In genomic region chr18:32930695-32931301, GRCh38 we compare ENCODE assay signal across 8 cellular contexts.
DNase-seq lines count a peak whose midpoint lies in the region; ATAC-seq and TF ChIP-seq lines count a peak whose summit lies in the region.

No MANE protein-coding gene starts in this region.

- CTCF ChIA-PET in activated B cell treated with CpG ODN at 0.5 μM for 24 hours (lab: Charles Lee): interaction anchor here (0.6 to 3.3 kb wide), 4 partner anchors 211 to 350 kb away, joined by 3 to 27 read pairs (median 3); no protein-coding TSS in a partner anchor
- CTCF ChIA-PET in activated CD4-positive, alpha-beta memory T cell treated with anti-CD3 and anti-CD28 coated beads, Interleukin-2, amount 10 ng/mL, durations not matched to agents 7 days and 5 days (lab: Charles Lee): no interaction called here

- H3K27me3 Mint-ChIP-seq in activated B cell treated with CpG ODN at 0.5 μM for 24 hours: peaks cover 2% of the 10 kb centered on the region
- H3K27me3 Mint-ChIP-seq in memory B cell: peaks cover 1% of the 10 kb centered on the region
- no peaks in the 10 kb centered on the region for H3K27me3 Mint-ChIP-seq in activated CD4-positive, alpha-beta memory T cell treated with anti-CD3 and anti-CD28 coated beads, Interleukin-2, amount 10 ng/mL, durations not matched to agents 7 days and 5 days

- POLR2A ChIA-PET in activated B cell treated with CpG ODN at 0.5 μM for 24 hours (lab: Charles Lee): interaction anchor here (0.7 kb wide), 1 partner anchor 217 kb away, joined by 3 read pairs; no protein-coding TSS in a partner anchor
- POLR2A ChIA-PET in activated CD4-positive, alpha-beta memory T cell treated with anti-CD3 and anti-CD28 coated beads, Interleukin-2, amount 10 ng/mL, durations not matched to agents 7 days and 5 days (lab: Charles Lee): no interaction called here

- DNase-seq in ACHN (peak; percentile 55), NCI-H1417 treated with DMSO at 0.1 percent for 48 hours (lab: John Stamatoyannopoulos, UW) (peak; percentile 5), activated B cell treated with CpG ODN at 0.5 μM for 24 hours (no peak), memory B cell (ENCODE audit: low spot score in 2 of 2) (peak in 1 of 2 donors; percentile 20), NCI-H128 (lab: John Stamatoyannopoulos, UW; ENCODE audit: unreplicated experiment) (no peak)
- no peak for DNase-seq in activated CD4-positive, alpha-beta memory T cell treated with anti-CD3 and anti-CD28 coated beads, Interleukin-2, amount 10 ng/mL, durations not matched to agents 7 days and 5 days

- ATAC-seq in GM18519 (IDR thresholded peaks at IDR 0.05; ENCODE audit: low FRiP score, unreplicated experiment) (peak; percentile 99), HG02884 (IDR thresholded peaks at IDR 0.05; ENCODE audit: unreplicated experiment) (peak; percentile 100), activated B cell treated with CpG ODN at 0.5 μM for 24 hours (ENCODE audit: low read depth) (peak; percentile 100), memory B cell (ENCODE audit: low read depth) (peak; percentile 92)

- intact Hi-C loops in activated B cell treated with CpG ODN at 0.5 μM for 24 hours (cut with micrococcal nuclease): loop anchor here (1.0 to 2.0 kb wide), 4 partner anchors 10 to 772 kb away; no protein-coding TSS in a partner anchor

- in situ Hi-C loops in ACHN (cut with HindIII; ENCODE audit: low pct_ligation_motif_present, low pct_unique_long_range_greater_than_20kb, low sequenced_read_pairs): no loop called here

- H3K36me3 Mint-ChIP-seq in activated B cell treated with CpG ODN at 0.5 μM for 24 hours (ENCODE audit: low read depth) (no peaks in the 10 kb centered on the region), memory B cell (no peaks in the 10 kb centered on the region)
- H3K36me3 Mint-ChIP-seq in activated CD4-positive, alpha-beta memory T cell treated with anti-CD3 and anti-CD28 coated beads, Interleukin-2, amount 10 ng/mL, durations not matched to agents 7 days and 5 days (ENCODE audit: low read depth): no peaks in the 10 kb centered on the region

- H3K4me3 Mint-ChIP-seq in activated B cell treated with CpG ODN at 0.5 μM for 24 hours (no peak overlapping the region), memory B cell (no peak overlapping the region)
- no peak overlapping the region for H3K4me3 Mint-ChIP-seq in activated CD4-positive, alpha-beta memory T cell treated with anti-CD3 and anti-CD28 coated beads, Interleukin-2, amount 10 ng/mL, durations not matched to agents 7 days and 5 days

- no peak for TF ChIP-seq CTCF in activated B cell treated with CpG ODN at 0.5 μM for 24 hours (IDR thresholded peaks at IDR 0.05)

- H3K9me3 Mint-ChIP-seq in activated B cell treated with CpG ODN at 0.5 μM for 24 hours (no peaks in the 10 kb centered on the region), memory B cell (no peaks in the 10 kb centered on the region)
- no peaks in the 10 kb centered on the region for H3K9me3 Mint-ChIP-seq in activated CD4-positive, alpha-beta memory T cell treated with anti-CD3 and anti-CD28 coated beads, Interleukin-2, amount 10 ng/mL, durations not matched to agents 7 days and 5 days

- H3K4me1 Mint-ChIP-seq in activated B cell treated with CpG ODN at 0.5 μM for 24 hours (peaks cover 2% of the 10 kb centered on the region), memory B cell (peaks cover 2% of the 10 kb centered on the region)
- no peaks in the 10 kb centered on the region for H3K4me1 Mint-ChIP-seq in activated CD4-positive, alpha-beta memory T cell treated with anti-CD3 and anti-CD28 coated beads, Interleukin-2, amount 10 ng/mL, durations not matched to agents 7 days and 5 days

- no peak overlapping the region for H3K27ac Mint-ChIP-seq in activated B cell treated with CpG ODN at 0.5 μM for 24 hours
- no peak overlapping the region for H3K27ac Mint-ChIP-seq in memory B cell
- no peak overlapping the region for H3K27ac Mint-ChIP-seq in activated CD4-positive, alpha-beta memory T cell treated with anti-CD3 and anti-CD28 coated beads, Interleukin-2, amount 10 ng/mL, durations not matched to agents 7 days and 5 days

Comparison
In these comparisons a context has a peak if more than half of its experiments do, and no peak if none do; other contexts are left out.
1. DNase-seq: peak in ACHN (single experiment) and NCI-H1417 treated with DMSO at 0.1 percent for 48 hours (single experiment); none in activated B cell treated with CpG ODN at 0.5 μM for 24 hours (single experiment), NCI-H128 (single experiment) and activated CD4-positive, alpha-beta memory T cell treated with anti-CD3 and anti-CD28 coated beads, Interleukin-2, amount 10 ng/mL, durations not matched to agents 7 days and 5 days (single experiment).
2. Peak in every context shown above with its lines, with median percentiles within 50 percentile points of each other: ATAC-seq.